In genomic region chr1:150573648-150574071, GRCh38 we compare ENCODE assay signal across 1 cellular context.
TF ChIP-seq lines count a peak whose summit lies in the region.

No MANE protein-coding gene starts in this region.

TF ChIP-seq in H1, 55 proteins besides CTCF, POLR2A, EP300 and RAD21:
- TF ChIP-seq POLR2AphosphoS5 (IDR thresholded peaks at IDR 0.05; ENCODE audit: low read depth, low read length) = peak; percentile 55; the same call in 1 of the 2 replicates
